Comparison of ENCODE assay signal across 17 cellular contexts in the genomic region with DNA sequence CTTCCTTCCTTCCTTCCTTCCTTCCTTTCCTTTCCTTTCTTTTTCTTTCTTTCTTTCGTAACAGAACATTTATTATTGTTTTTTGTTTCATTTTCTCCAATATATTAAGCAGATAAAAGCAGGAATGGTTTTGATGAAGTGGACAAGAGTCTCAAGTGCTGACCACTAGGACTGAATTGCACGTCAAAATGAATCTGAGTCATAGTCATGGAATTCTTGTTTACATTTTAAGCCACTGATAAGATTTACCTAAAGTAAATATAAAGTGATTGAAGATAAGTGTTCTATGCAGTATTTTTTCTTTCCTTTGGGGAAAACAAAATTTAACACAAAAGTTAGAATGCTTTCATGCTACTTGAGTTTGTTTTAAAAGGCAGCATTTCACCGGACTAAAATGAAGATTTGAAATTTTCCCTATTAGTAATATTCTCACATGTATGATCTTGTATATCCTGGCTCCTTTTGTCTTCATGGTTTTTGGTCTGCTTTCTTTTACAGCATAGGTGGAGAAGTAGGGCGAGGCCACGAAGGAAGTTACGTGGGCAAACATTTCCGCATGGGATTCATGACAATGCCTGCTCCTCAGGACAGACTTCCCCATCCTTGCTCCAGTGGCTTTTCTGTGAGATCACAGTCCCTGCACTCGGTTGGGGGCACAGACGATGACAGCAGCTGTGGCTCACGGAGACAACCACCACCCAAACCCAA.
DNase-seq lines count a peak whose midpoint lies in the region; ATAC-seq, FAIRE-seq and TF ChIP-seq lines count a peak whose summit lies in the region.
"Had no signal": no experiment of that assay in that cellular context is flagged by ENCODE, and none has a peak within 500 bp of the region (broad histone marks: within the 10 kb centered on the region; RNA-seq: fewer than 3 reads in every experiment).

No MANE protein-coding gene starts in this region.

- no peak overlapping the region for H3K4me2 ChIP-seq in mesenchymal stem cell (ENCODE audit: low read length, poor library complexity, severe bottlenecking)

- DNase-seq in Caco-2 (peak in 1 of 2 experiments; percentile 3), HTR-8/SVneo (ENCODE audit: insufficient read length, low spot score) (peak; percentile 11), astrocyte of the spinal cord (ENCODE audit: low read depth, low spot score) (peak; percentile 60), mesenchymal stem cell (peak; percentile 70), NCI-H524 (lab: John Stamatoyannopoulos, UW) (no peak)
- no peak for DNase-seq in stimulated activated CD4-positive, alpha-beta T cell treated with anti-CD3 and anti-CD28 coated beads, Interleukin-4, amount 100 ng/mL, for 24 hours
- DNase-seq: activated CD4-positive, CD25-positive, alpha-beta regulatory T cell treated with anti-CD3 and anti-CD28 coated beads, Interleukin-2, amount 50 U/mL, for 72 hours; activated gamma-delta T cell treated with Interleukin-2 at 50 U/mL for 16 hours; BE2C; body of pancreas; DMS153; H7; left ventricle myocardium inferior; NCI-H1092 had no signal

- peak overlapping the region; percentile 8 to 9 for H2BK12ac ChIP-seq in mesenchymal stem cell (ENCODE audit: low read length in 2 of 2)

- ATAC-seq in GM21423 (IDR thresholded peaks at IDR 0.05; ENCODE audit: unreplicated experiment) (no peak), GM18909 (IDR thresholded peaks at IDR 0.05; ENCODE audit: poor library complexity, unreplicated experiment) (no peak)
- ATAC-seq: body of pancreas had no signal

- H2AFZ ChIP-seq in mesenchymal stem cell (ENCODE audit: low read depth, low read length) = no peak overlapping the region
- H2AFZ ChIP-seq: parathyroid adenoma had no signal

- 68% methylated on average over 7 of the region's 10 CpGs for WGBS in mesenchymal stem cell

- H3K4me1 Mint-ChIP-seq in Caco-2 (ENCODE audit: low read depth, unreplicated experiment) = peaks cover 15% of the 10 kb centered on the region

- H3K36me3 ChIP-seq in Caco-2 (ENCODE audit: control insufficient read depth, insufficient read depth, low read length) (no peaks in the 10 kb centered on the region), mesenchymal stem cell (ENCODE audit: control insufficient read depth in 1 of 2, insufficient read depth in 2 of 2, low read depth in 1 of 2, low read length in 2 of 2) (no peaks in the 10 kb centered on the region)
- H3K36me3 ChIP-seq: BE2C, left ventricle myocardium inferior had no signal

- H2BK5ac ChIP-seq in mesenchymal stem cell (ENCODE audit: low read depth, low read length, poor library complexity, severe bottlenecking) = no peak overlapping the region

- in situ Hi-C loops in astrocyte of the spinal cord (cut with HindIII; ENCODE audit: low sequenced_read_pairs) = no loop called here

- no peaks in the 10 kb centered on the region for H3K36me3 Mint-ChIP-seq in Caco-2 (ENCODE audit: insufficient read depth, unreplicated experiment)

- H3K9me3 ChIP-seq in Caco-2 = no peaks in the 10 kb centered on the region; the same call in 1 of the 2 replicates
- H3K9me3 ChIP-seq in mesenchymal stem cell (ENCODE audit: control insufficient read depth, low read length) = no peaks in the 10 kb centered on the region
- H3K9me3 ChIP-seq: BE2C, body of pancreas, left ventricle myocardium inferior had no signal

- H2AK5ac ChIP-seq in mesenchymal stem cell (ENCODE audit: low read length, severe bottlenecking) = no peak overlapping the region

- no peaks in the 10 kb centered on the region for H3K27me3 Mint-ChIP-seq in Caco-2 (ENCODE audit: insufficient read depth, unreplicated experiment)

- no peak overlapping the region for H3K23ac ChIP-seq in mesenchymal stem cell (ENCODE audit: low read length in 2 of 2)

- no peak overlapping the region for H2BK120ac ChIP-seq in mesenchymal stem cell (ENCODE audit: low read depth, low read length)

- TF ChIP-seq CTCF in Caco-2 (IDR thresholded peaks at IDR 0.05; ENCODE audit: insufficient read depth in 1 of 2, low read depth in 1 of 2, low read length in 1 of 2, severe bottlenecking in 1 of 2, unreplicated experiment in 1 of 2) (no peak), astrocyte of the spinal cord (IDR thresholded peaks at IDR 0.05; ENCODE audit: low read depth, low read length) (no peak)

- no peaks in the 10 kb centered on the region for H3K27me3 ChIP-seq in Caco-2 (replicated peaks; ENCODE audit: control insufficient read depth, insufficient read depth, low read length)
- no peaks in the 10 kb centered on the region for H3K27me3 ChIP-seq in mesenchymal stem cell (ENCODE audit: control insufficient read depth in 1 of 2, insufficient read depth in 1 of 2, low read length in 2 of 2)
- H3K27me3 ChIP-seq: BE2C, body of pancreas had no signal

- no peak overlapping the region for H4K8ac ChIP-seq in mesenchymal stem cell (ENCODE audit: low read length)

- H3K4me1 ChIP-seq in Caco-2 = peaks cover 5% of the 10 kb centered on the region; the same call in 1 of the 2 replicates
- H3K4me1 ChIP-seq in mesenchymal stem cell (ENCODE audit: control insufficient read depth, insufficient read depth, low read depth, low read length) = peaks cover 2% of the 10 kb centered on the region
- H3K4me1 ChIP-seq: BE2C, left ventricle myocardium inferior, parathyroid adenoma had no signal

- peaks cover 9% of the 10 kb centered on the region for H3K9me3 Mint-ChIP-seq in Caco-2 (ENCODE audit: unreplicated experiment)

- no TSS peak for BruUV-seq in Caco-2 (replicated peaks; lab: Mats Ljungman, UMichigan)

- POLR2A ChIA-PET in Caco-2 (lab: Charles Lee) = no interaction called here

- CTCF ChIA-PET in Caco-2 (lab: Charles Lee) = no interaction called here

- intact Hi-C loops in Caco-2 (cut with micrococcal nuclease; ENCODE audit: unreplicated experiment) = loop anchor here (5.0 kb wide), 1 partner anchor 41 kb away; no protein-coding TSS in a partner anchor

- peak overlapping the region in 1 of 2 experiments; percentile 9 for H3K14ac ChIP-seq in mesenchymal stem cell (ENCODE audit: low read length in 2 of 2)

- peak overlapping the region; percentile 71 for H4K91ac ChIP-seq in mesenchymal stem cell (ENCODE audit: low read length)

- peak overlapping the region; percentile 94 for H3K27ac Mint-ChIP-seq in Caco-2 (ENCODE audit: unreplicated experiment)

- peak overlapping the region in 1 of 2 experiments; percentile 28 for H3K4ac ChIP-seq in mesenchymal stem cell (ENCODE audit: low read depth in 1 of 2, low read length in 2 of 2)

- no peak overlapping the region for H3K4me3 ChIP-seq in Caco-2 (ENCODE audit: low read depth, low read length)
- H3K4me3 ChIP-seq in astrocyte of the spinal cord (ENCODE audit: low read depth, low read length) = no peak overlapping the region
- H3K4me3 ChIP-seq in mesenchymal stem cell (ENCODE audit: insufficient read depth in 1 of 2, low read depth in 1 of 2, low read length in 2 of 2) = no peak overlapping the region
- H3K4me3 ChIP-seq: body of pancreas, left ventricle myocardium inferior had no signal

- FAIRE-seq in HTR-8/SVneo (lab: Jason Lieb, UNC) = no peak

- H3K79me1 ChIP-seq in mesenchymal stem cell (replicated peaks; ENCODE audit: low read length, poor library complexity, severe bottlenecking) = no peaks in the 10 kb centered on the region

- no peak overlapping the region for H2BK15ac ChIP-seq in mesenchymal stem cell (ENCODE audit: low read depth, poor library complexity, severe bottlenecking)

- H3K4me3 Mint-ChIP-seq in Caco-2 (ENCODE audit: unreplicated experiment) = peak overlapping the region; percentile 66

- no peak overlapping the region for H3K9ac ChIP-seq in mesenchymal stem cell (ENCODE audit: low read length)
- H3K9ac ChIP-seq: parathyroid adenoma had no signal

- peak overlapping the region; percentile 44 to 73 for H3K18ac ChIP-seq in mesenchymal stem cell (ENCODE audit: low read depth in 1 of 2, low read length in 2 of 2)

- H3K27ac ChIP-seq in mesenchymal stem cell (ENCODE audit: low read length, poor library complexity, severe bottlenecking) = no peak overlapping the region
- H3K27ac ChIP-seq: body of pancreas, left ventricle myocardium inferior, parathyroid adenoma had no signal

Comparison
In these comparisons a context has a peak if more than half of its experiments do, and no peak if none do; other contexts are left out.
1. DNase-seq: peak in HTR-8/SVneo (single experiment), astrocyte of the spinal cord (single experiment) and mesenchymal stem cell (single experiment); none in stimulated activated CD4-positive, alpha-beta T cell treated with anti-CD3 and anti-CD28 coated beads, Interleukin-4, amount 100 ng/mL, for 24 hours (single experiment) and NCI-H524 (0 of 2).